ENCODE assay signal across 24 cellular contexts in genomic region chr1:159699653-159700052, GRCh38. TPM values are rescaled to one million over a fixed set of nuclear protein-coding genes. Genes with fewer than 3 reads are reported as not detected.
DNase-seq lines count a peak whose midpoint lies in the region; ATAC-seq and TF ChIP-seq lines count a peak whose summit lies in the region.
"Had no signal": no experiment of that assay in that cellular context is flagged by ENCODE, and none has a peak within 500 bp of the region (broad histone marks: within the 10 kb centered on the region; RNA-seq: fewer than 3 reads in every experiment).

No MANE protein-coding gene starts in this region.

- no peak for TF ChIP-seq CTCF in GM12864 (IDR thresholded peaks at IDR 0.05; ENCODE audit: low read depth, low read length, missing control alignments)
- TF ChIP-seq CTCF in MM.1S (IDR thresholded peaks at IDR 0.05; ENCODE audit: low read length) = no peak

- no peak overlapping the region for H2BK5ac ChIP-seq in trophoblast cell (ENCODE audit: low read depth, low read length, poor library complexity)

- H2AK5ac ChIP-seq in trophoblast cell (ENCODE audit: low read length) = no peak overlapping the region

- H2AFZ ChIP-seq in MM.1S (ENCODE audit: low read length) = no peak overlapping the region
- no peak overlapping the region for H2AFZ ChIP-seq in trophoblast cell (ENCODE audit: insufficient read depth, low read length, poor library complexity)

- H4K8ac ChIP-seq in trophoblast cell (ENCODE audit: low read depth, low read length) = no peak overlapping the region

- H4K91ac ChIP-seq in trophoblast cell (ENCODE audit: low read depth, low read length) = no peak overlapping the region

- no peaks in the 10 kb centered on the region for H3F3A ChIP-seq in MM.1S (ENCODE audit: insufficient read depth, low read length)

- DNase-seq in GM12864 (ENCODE audit: low read depth) (peak; percentile 0), MM.1S (peak; percentile 73), trophoblast cell (peak in 1 of 2 donors; percentile 47), NCI-H1930 (lab: John Stamatoyannopoulos, UW) (no peak), CD1c-positive myeloid dendritic cell (ENCODE audit: extremely low spot score) (no peak)
- DNase-seq: 8988T; ACHN; AML-193; BE2C; Calu3; CD4-positive, alpha-beta memory T cell; COR-L47; DMS53; DMS79 treated with DMSO at 0.1 percent for 48 hours; GF-D8; GOT3; HFFc6 had no signal

- H3K27ac ChIP-seq in MM.1S (ENCODE audit: low read length) (no peak overlapping the region), trophoblast cell (ENCODE audit: low read depth, low read length) (no peak overlapping the region)
- H3K27ac ChIP-seq: A549; BLaER1 treated with 17β-estradiol and CSF1 and Interleukin-3, amounts not matched to agents 10 nM and 100 nM had no signal

- no peak overlapping the region for H3K9ac ChIP-seq in MM.1S (ENCODE audit: low read length)
- H3K9ac ChIP-seq in trophoblast cell (ENCODE audit: low read length) = peak overlapping the region; percentile 73
- H3K9ac ChIP-seq: BLaER1 treated with 17β-estradiol and CSF1 and Interleukin-3, amounts not matched to agents 10 nM and 100 nM had no signal

- H3K36me3 ChIP-seq in MM.1S (replicated peaks; ENCODE audit: insufficient read depth, low read length) (no peaks in the 10 kb centered on the region), trophoblast cell (ENCODE audit: control insufficient read depth in 1 of 2, insufficient read depth in 2 of 2, low read length in 2 of 2) (no peaks in the 10 kb centered on the region)
- H3K36me3 ChIP-seq: BE2C; BLaER1 treated with 17β-estradiol and CSF1 and Interleukin-3, amounts not matched to agents 10 nM and 100 nM; HAP-1 had no signal

- H3K4me1 ChIP-seq in MM.1S (ENCODE audit: low read length) (0 out of 2 replicates have a peak, but pooled peaks cover 4% of the 10 kb centered on the region), trophoblast cell (ENCODE audit: control insufficient read depth in 1 of 2, insufficient read depth in 2 of 2, low read length in 2 of 2) (peaks cover under 1 to 4% of the 10 kb centered on the region in 2 experiments)
- H3K4me1 ChIP-seq: A549, BE2C, HAP-1 had no signal

- H3K9me3 ChIP-seq in MM.1S (replicated peaks; ENCODE audit: insufficient read depth, low read length) (no peaks in the 10 kb centered on the region), trophoblast cell (ENCODE audit: insufficient read depth, low read depth, low read length) (no peaks in the 10 kb centered on the region)
- H3K9me3 ChIP-seq: A549; BE2C; BLaER1 treated with 17β-estradiol and CSF1 and Interleukin-3, amounts not matched to agents 10 nM and 100 nM; HAP-1 had no signal

- peaks cover 1% of the 10 kb centered on the region for H3K79me1 ChIP-seq in trophoblast cell (ENCODE audit: low read length)

- no peaks in the 10 kb centered on the region for H3K27me3 ChIP-seq in MM.1S (replicated peaks; ENCODE audit: insufficient read depth, low read length)
- H3K27me3 ChIP-seq in trophoblast cell (ENCODE audit: insufficient read depth, low read length) = no peaks in the 10 kb centered on the region
- H3K27me3 ChIP-seq: BE2C; BLaER1 treated with 17β-estradiol and CSF1 and Interleukin-3, amounts not matched to agents 10 nM and 100 nM had no signal

- H3K4me3 ChIP-seq in GM12864 (ENCODE audit: low read depth, low read length) (no peak overlapping the region), MM.1S (ENCODE audit: low read length) (no peak overlapping the region), trophoblast cell (ENCODE audit: low read depth, low read length) (no peak overlapping the region)
- H3K4me3 ChIP-seq: A549; BLaER1 treated with 17β-estradiol and CSF1 and Interleukin-3, amounts not matched to agents 10 nM and 100 nM; GM12878; HAP-1 had no signal

- no peak overlapping the region for H4K12ac ChIP-seq in trophoblast cell (ENCODE audit: low read depth, low read length)

- H2BK12ac ChIP-seq in trophoblast cell (ENCODE audit: low read length) = no peak overlapping the region

- H3K4ac ChIP-seq in trophoblast cell (ENCODE audit: low read depth, low read length) = no peak overlapping the region

- 0 out of 2 replicates have a peak overlapping the region, but pooled peaks have one; percentile 0 for H3K4me2 ChIP-seq in MM.1S (ENCODE audit: low read depth, low read length)
- no peak overlapping the region for H3K4me2 ChIP-seq in trophoblast cell (ENCODE audit: low read length)
- H3K4me2 ChIP-seq: A549 had no signal

- no peak overlapping the region for H3K14ac ChIP-seq in trophoblast cell (ENCODE audit: low read length)

- peak; percentile 56 for ATAC-seq in GM19351 (IDR thresholded peaks at IDR 0.05; ENCODE audit: unreplicated experiment)
- ATAC-seq in SK-N-SH treated with all-trans-retinoic acid at 6 μM for 48 hours = no peak
- ATAC-seq: A549, GM12878 had no signal

- no peaks in the 10 kb centered on the region for H3K9me2 ChIP-seq in MM.1S (replicated peaks; ENCODE audit: insufficient read depth, low read length)

- no peak overlapping the region for H2BK120ac ChIP-seq in trophoblast cell (ENCODE audit: insufficient read depth, low read length, poor library complexity)

- H3K18ac ChIP-seq in trophoblast cell (ENCODE audit: low read length) = no peak overlapping the region

- H3K79me2 ChIP-seq in MM.1S (ENCODE audit: low read length) = no peaks in the 10 kb centered on the region
- no peaks in the 10 kb centered on the region for H3K79me2 ChIP-seq in trophoblast cell (ENCODE audit: control insufficient read depth, insufficient read depth, low read length, poor library complexity)

- WGBS in trophoblast cell (ENCODE audit: extremely low coverage, insufficient coverage, insufficient read length) = no CpG with 5 or more reads among the region's 3 CpGs

- H4K20me1 ChIP-seq in MM.1S (ENCODE audit: insufficient read depth, low read length) = no peaks in the 10 kb centered on the region
- H4K20me1 ChIP-seq: BLaER1 treated with 17β-estradiol and CSF1 and Interleukin-3, amounts not matched to agents 10 nM and 100 nM had no signal

- no peak overlapping the region for H3K23ac ChIP-seq in trophoblast cell (ENCODE audit: low read length)

TF ChIP-seq in SK-N-SH treated with all-trans-retinoic acid at 6 μM for 48 hours, 23 proteins besides CTCF, POLR2A, EP300 and RAD21:
- TF ChIP-seq CSDC2 (CRISPR knock-in tag; IDR thresholded peaks at IDR 0.05) (no peak), TOX (CRISPR knock-in tag; IDR thresholded peaks at IDR 0.05; ENCODE audit: borderline replicate concordance) (no peak), GLIS3 (CRISPR knock-in tag; IDR thresholded peaks at IDR 0.05) (no peak), ZNF70 (CRISPR knock-in tag; IDR thresholded peaks at IDR 0.05) (no peak)

RNA-seq across cellular contexts. Expression of gene CRP, which starts 14.7 kb away (rescaled TPM):
- not detected in 2 replicates for polyA plus RNA-seq in trophoblast cell (2013)
- polyA plus RNA-seq: A549; CD14-positive monocyte; CD4-positive, alpha-beta memory T cell; GM12878 had no signal

Comparison
In these comparisons a context has a peak if more than half of its experiments do, and no peak if none do; other contexts are left out.
1. DNase-seq: peak in GM12864 (single experiment) and MM.1S (single experiment); none in NCI-H1930 (0 of 2) and CD1c-positive myeloid dendritic cell (single experiment).